In the genomic region with DNA sequence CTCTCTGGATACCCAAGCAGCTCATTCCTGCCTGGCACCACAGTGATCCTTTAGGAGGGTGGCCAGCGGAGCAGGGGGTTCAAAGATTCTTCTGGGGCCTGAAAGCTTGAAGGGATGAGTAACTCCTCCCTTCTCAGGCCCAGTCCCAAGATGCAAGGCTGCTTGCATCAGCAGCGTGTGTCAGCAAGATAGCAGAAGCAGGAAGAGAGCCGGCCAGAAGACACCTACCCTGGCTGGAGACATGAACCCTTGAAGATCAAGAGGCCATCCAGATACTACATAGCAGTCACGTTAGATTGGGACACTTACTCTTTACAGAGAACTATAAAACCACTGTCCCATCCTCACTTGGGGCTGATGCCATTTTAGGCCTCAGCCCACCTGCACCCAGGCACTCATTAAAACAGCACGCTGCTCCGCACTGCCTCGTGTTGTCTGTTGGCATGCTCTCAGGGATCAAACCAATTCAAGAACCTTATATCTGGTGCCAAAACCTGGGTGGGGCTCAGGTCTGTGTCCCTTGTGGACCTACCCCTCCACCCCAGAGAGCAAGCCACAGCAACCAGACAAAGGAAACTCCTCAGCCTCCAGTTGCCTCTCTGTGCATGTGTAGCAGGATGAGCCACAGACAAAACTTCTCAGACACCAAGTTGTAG, we compare ENCODE assay signal across 18 cellular contexts. TPM values are rescaled to one million over a fixed set of nuclear protein-coding genes. Genes with fewer than 3 reads are reported as not detected.
A peak's percentile ranks its signal among the peaks of the same experiment; 100 is the strongest.
DNase-seq lines count a peak whose midpoint lies in the region; ATAC-seq and TF ChIP-seq lines count a peak whose summit lies in the region.
"Had no signal": no experiment of that assay in that cellular context is flagged by ENCODE, and none has a peak within 500 bp of the region (broad histone marks: within the 10 kb centered on the region; RNA-seq: fewer than 3 reads in every experiment).

No MANE protein-coding gene starts in this region.

- intact Hi-C loops in mammary epithelial cell (cut with micrococcal nuclease), result loop anchor here (1.0 to 5.0 kb wide), 2 partner anchors 52 to 71 kb away; no protein-coding TSS in a partner anchor
- intact Hi-C loops in breast epithelium (cut with DNase I; ENCODE audit: low total_unique reads), result no loop called here
- intact Hi-C loops in esophagus muscularis mucosa (cut with DNase I), result no loop called here

- H3K4me3 ChIP-seq in mammary epithelial cell (replicated peaks in 1 of 3; ENCODE audit: insufficient read depth in 1 of 3, low read depth in 2 of 3, low read length in 3 of 3) (no peak overlapping the region), breast epithelium (no peak overlapping the region), hepatocyte (no peak overlapping the region), esophagus muscularis mucosa (no peak overlapping the region)
- H3K4me3 ChIP-seq: GM23248, PC-9 had no signal

- no peak for TF ChIP-seq EP300 in esophagus muscularis mucosa (IDR thresholded peaks at IDR 0.05)

- TF ChIP-seq POLR2A in breast epithelium (IDR thresholded peaks at IDR 0.05) (no peak), esophagus muscularis mucosa (IDR thresholded peaks at IDR 0.05; ENCODE audit: low read depth) (no peak)

- H3K36me3 ChIP-seq in mammary epithelial cell (ENCODE audit: insufficient read depth, low read length) (no peaks in the 10 kb centered on the region), breast epithelium (no peaks in the 10 kb centered on the region), hepatocyte (replicated peaks; ENCODE audit: insufficient read depth, low read depth) (no peaks in the 10 kb centered on the region), esophagus muscularis mucosa (no peaks in the 10 kb centered on the region)

- H3K27ac ChIP-seq in mammary epithelial cell (ENCODE audit: insufficient read depth, low read depth, low read length) (no peak overlapping the region), breast epithelium (no peak overlapping the region), hepatocyte (no peak overlapping the region), esophagus muscularis mucosa (replicated peaks in 1 of 4) (no peak overlapping the region)
- H3K27ac ChIP-seq: 22Rv1, GM23248, PC-9 had no signal

- BruUV-seq in mammary epithelial cell (replicated peaks; lab: Mats Ljungman, UMichigan), result no TSS peak

- ATAC-seq in HG02642 (IDR thresholded peaks at IDR 0.05; ENCODE audit: poor library complexity, unreplicated experiment) (peak; percentile 65), HG03460 (IDR thresholded peaks at IDR 0.05; ENCODE audit: unreplicated experiment) (peak; percentile 59), GM19455 (IDR thresholded peaks at IDR 0.05; ENCODE audit: unreplicated experiment) (no peak)

- 100% methylated on average over 1 of the region's 7 CpGs for WGBS in mammary epithelial cell (ENCODE audit: low coverage, missing lambda C conversion rate)
- WGBS in hepatocyte (ENCODE audit: low lambda C conversion rate, missing lambda C conversion rate), result 89% methylated on average over 7 of the region's 7 CpGs
- no CpG with 5 or more reads among the region's 7 CpGs for WGBS in esophagus muscularis mucosa

- H3K79me2 ChIP-seq in mammary epithelial cell (ENCODE audit: insufficient read depth, low read length), result no peaks in the 10 kb centered on the region
- H3K79me2 ChIP-seq in hepatocyte, result no peaks in the 10 kb centered on the region

- in situ Hi-C loops in mammary epithelial cell (cut with MboI; ENCODE audit: low sequenced_read_pairs in 2 of 2), result no loop called here

- H3K27me3 ChIP-seq in mammary epithelial cell (ENCODE audit: insufficient read depth, low read length) (no peaks in the 10 kb centered on the region), breast epithelium (no peaks in the 10 kb centered on the region), hepatocyte (no peaks in the 10 kb centered on the region), esophagus muscularis mucosa (no peaks in the 10 kb centered on the region)

- no peak for DNase-seq in mammary epithelial cell
- no peak for DNase-seq in breast epithelium (ENCODE audit: low spot score in 2 of 2)
- DNase-seq in hepatocyte (ENCODE audit: low spot score), result no peak
- DNase-seq in RPMI8226, result no peak
- DNase-seq in esophagus muscularis mucosa (ENCODE audit: extremely low spot score), result no peak
- DNase-seq: activated CD8-positive, alpha-beta memory T cell treated with anti-CD3 and anti-CD28 coated beads, Interleukin-2, amount 50 U/mL, for 4 hours; activated naive CD4-positive, alpha-beta T cell treated with anti-CD3 and anti-CD28 coated beads, Interleukin-2, amount 50 U/mL, for 16 hours; effector CD4-positive, alpha-beta T cell; GM23248; NCI-H1105 treated with DMSO at 0.1 percent for 48 hours; PC-9; stimulated activated CD4-positive, alpha-beta T cell treated with anti-CD3 and anti-CD28 coated beads, Interleukin-4, amount 100 ng/mL, for 24 hours; SW 1271 had no signal

- no peaks in the 10 kb centered on the region for H3K9me2 ChIP-seq in hepatocyte (replicated peaks; ENCODE audit: insufficient read depth)

- H3K4me2 ChIP-seq in mammary epithelial cell (ENCODE audit: insufficient read depth, low read depth, low read length) (no peak overlapping the region), hepatocyte (no peak overlapping the region)
- H3K4me2 ChIP-seq: PC-9 had no signal

- dilution Hi-C loops in mammary epithelial cell (cut with HindIII; ENCODE audit: low sequenced_read_pairs), result no loop called here

- CTCF ChIA-PET in mammary epithelial cell (lab: Charles Lee; ENCODE audit: low non-redundant PET), result no interaction called here

- H4K20me1 ChIP-seq in mammary epithelial cell (ENCODE audit: insufficient read depth, low read length) (no peaks in the 10 kb centered on the region), hepatocyte (ENCODE audit: insufficient read depth, poor library complexity, severe bottlenecking) (no peaks in the 10 kb centered on the region)

- H3K9me3 ChIP-seq in mammary epithelial cell (replicated peaks; ENCODE audit: insufficient read depth, low read length), result no peaks in the 10 kb centered on the region
- no peaks in the 10 kb centered on the region for H3K9me3 ChIP-seq in breast epithelium
- H3K9me3 ChIP-seq in hepatocyte (ENCODE audit: low read depth), result no peaks in the 10 kb centered on the region
- H3K9me3 ChIP-seq in esophagus muscularis mucosa, result no peaks in the 10 kb centered on the region

- TF ChIP-seq CTCF in mammary epithelial cell (conservative IDR thresholded peaks at IDR 0.05 in 1 of 2, IDR thresholded peaks at IDR 0.05 in 1 of 2; ENCODE audit: extremely low read depth in 1 of 2, insufficient read depth in 1 of 2, low read depth in 1 of 2, low read length in 2 of 2), result no peak
- no peak for TF ChIP-seq CTCF in breast epithelium (IDR thresholded peaks at IDR 0.05)
- no peak for TF ChIP-seq CTCF in hepatocyte (IDR thresholded peaks at IDR 0.05; ENCODE audit: poor library complexity)
- TF ChIP-seq CTCF in esophagus muscularis mucosa (IDR thresholded peaks at IDR 0.05), result no peak

- H3K9ac ChIP-seq in mammary epithelial cell (ENCODE audit: insufficient read depth, low read length), result no peak overlapping the region
- H3K9ac ChIP-seq: GM23248 had no signal

- H2AFZ ChIP-seq in mammary epithelial cell (ENCODE audit: low read depth, low read length) (peak overlapping the region; percentile 33), hepatocyte (no peak overlapping the region)
- H2AFZ ChIP-seq: GM23248, PC-9 had no signal

- H3K4me1 ChIP-seq in mammary epithelial cell (ENCODE audit: insufficient read depth, low read length) (no peaks in the 10 kb centered on the region), breast epithelium (no peaks in the 10 kb centered on the region), hepatocyte (ENCODE audit: insufficient read depth) (no peaks in the 10 kb centered on the region), esophagus muscularis mucosa (no peaks in the 10 kb centered on the region)

RNA-seq across cellular contexts. Expression of gene UGT2B17, which starts 6.5 kb away (rescaled TPM):
- total RNA-seq in mammary epithelial cell (not detected), breast epithelium (under 1 TPM in 1 of 3 donors, not detected in 2; 0.98 TPM), hepatocyte (23.6 and 26.7 TPM in 2 replicates), esophagus muscularis mucosa (not detected)
- polyA plus RNA-seq in mammary epithelial cell (not detected), hepatocyte (4.4 and 4.8 TPM in 2 replicates)
- polyA minus RNA-seq in mammary epithelial cell, result not detected
- total RNA-seq: GM23248, NCI-H460, PC-9 had no signal
- polyA plus RNA-seq: GM23248 had no signal

Comparison
In these comparisons a context has a peak if more than half of its experiments do, and no peak if none do; other contexts are left out.
1. RNA of gene UGT2B17, which starts 6.5 kb away (total RNA-seq): 23.6 to 26.7 TPM in hepatocyte; not detected in mammary epithelial cell, 0.98 TPM in breast epithelium and not detected in esophagus muscularis mucosa; every median in the first group is over 10 times any median in the second.